23 cellular contexts compared by ENCODE assay signal in the genomic region with DNA sequence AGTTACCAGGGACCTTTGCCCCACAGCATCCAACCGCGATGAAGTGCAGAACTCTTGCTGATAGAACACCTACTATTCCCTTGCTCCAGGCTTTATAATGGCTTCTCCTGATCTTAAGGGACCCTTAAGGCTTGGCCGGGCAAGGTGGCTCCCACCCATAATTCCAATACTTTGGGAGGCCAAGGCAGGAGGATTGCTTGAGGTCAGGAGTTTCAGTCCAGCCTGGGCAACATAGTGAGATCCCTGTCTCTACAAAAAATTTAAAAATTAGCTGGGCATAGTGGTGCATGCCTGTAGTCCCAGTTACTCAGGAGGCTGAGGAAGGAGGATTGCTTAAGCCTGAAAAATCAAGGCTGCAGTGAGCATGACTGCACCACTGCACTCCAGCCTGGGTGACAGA.
A peak's percentile ranks its signal among the peaks of the same experiment; 100 is the strongest.
DNase-seq lines count a peak whose midpoint lies in the region; ATAC-seq, FAIRE-seq and TF ChIP-seq lines count a peak whose summit lies in the region.
"Had no signal": no experiment of that assay in that cellular context is flagged by ENCODE, and none has a peak within 500 bp of the region (broad histone marks: within the 10 kb centered on the region; RNA-seq: fewer than 3 reads in every experiment).

No MANE protein-coding gene starts in this region.

- H3K27me3 ChIP-seq in left ventricle myocardium inferior (ENCODE audit: low read depth) (peaks cover 16% of the 10 kb centered on the region), heart right ventricle (no peaks in the 10 kb centered on the region), K562 (ENCODE audit: control insufficient read depth in 2 of 2, insufficient read depth in 2 of 2, low read length in 2 of 2) (peaks cover 5 to 39% of the 10 kb centered on the region in 2 experiments; a peak in 4 of 5 replicates), small intestine (ENCODE audit: control insufficient read depth in 2 of 2, insufficient read depth in 2 of 2, low read length in 2 of 2) (no peaks in the 10 kb centered on the region), mammary epithelial cell (ENCODE audit: insufficient read depth, low read length) (peaks cover 2% of the 10 kb centered on the region)
- H3K27me3 ChIP-seq: BE2C, BLaER1 had no signal

- H3K9ac ChIP-seq in K562 (ENCODE audit: insufficient read depth in 1 of 2, low read depth in 2 of 2, low read length in 2 of 2) (no peak overlapping the region), mammary epithelial cell (ENCODE audit: insufficient read depth, low read length) (no peak overlapping the region)
- H3K9ac ChIP-seq: BLaER1 had no signal

- H3K4me2 ChIP-seq in K562 (ENCODE audit: insufficient read depth, low read length), result no peak overlapping the region
- H3K4me2 ChIP-seq in mammary epithelial cell (ENCODE audit: insufficient read depth, low read depth, low read length), result no peak overlapping the region
- H3K4me2 ChIP-seq: BLaER1 had no signal

- no peaks in the 10 kb centered on the region for H3K9me3 ChIP-seq in left ventricle myocardium inferior (replicated peaks)
- no peaks in the 10 kb centered on the region for H3K9me3 ChIP-seq in heart right ventricle
- H3K9me3 ChIP-seq in HEK293 (ENCODE audit: control insufficient read depth, insufficient read depth, low read depth, low read length), result no peaks in the 10 kb centered on the region
- no peaks in the 10 kb centered on the region for H3K9me3 ChIP-seq in K562 (replicated peaks; ENCODE audit: control insufficient read depth, insufficient read depth, low read depth, low read length)
- H3K9me3 ChIP-seq in small intestine (ENCODE audit: control insufficient read depth, low read depth), result no peaks in the 10 kb centered on the region
- H3K9me3 ChIP-seq in mammary epithelial cell (replicated peaks; ENCODE audit: insufficient read depth, low read length), result no peaks in the 10 kb centered on the region
- H3K9me3 ChIP-seq in mucosa of descending colon, result no peaks in the 10 kb centered on the region
- H3K9me3 ChIP-seq: BE2C, BLaER1, Caco-2 had no signal

- TF ChIP-seq RAD21 in K562 (CRISPR knock-in tag; conservative IDR thresholded peaks at IDR 0.05 in 1 of 2, IDR thresholded peaks at IDR 0.05 in 1 of 2), result no peak

- H4K20me1 ChIP-seq in K562 (replicated peaks; ENCODE audit: control insufficient read depth, insufficient read depth, low read length) (no peaks in the 10 kb centered on the region), mammary epithelial cell (ENCODE audit: insufficient read depth, low read length) (no peaks in the 10 kb centered on the region)
- H4K20me1 ChIP-seq: BLaER1 had no signal

- CTCF ChIA-PET in HEK293 (lab: Yijun Ruan, JAX), result interaction anchor here (0.8 to 1.6 kb wide), 2 partner anchors 112 to 298 kb away, joined by 3 to 7 read pairs; no protein-coding TSS in a partner anchor
- CTCF ChIA-PET in K562 (lab: Yijun Ruan, JAX; ENCODE audit: low intra/inter-chr PET ratio), result no interaction called here
- CTCF ChIA-PET in mammary epithelial cell (lab: Charles Lee; ENCODE audit: low non-redundant PET), result no interaction called here

- no peak for TF ChIP-seq EP300 in K562 (IDR thresholded peaks at IDR 0.05; ENCODE audit: low read length)

- no peak for TF ChIP-seq POLR2A in K562 (conservative IDR thresholded peaks at IDR 0.05)

- DNase-seq in left ventricle myocardium inferior (no peak), heart right ventricle (no peak), K562 (ENCODE audit: extremely low read depth in 1 of 4, low spot score in 3 of 4) (no peak), small intestine (peak; percentile 39), SIG-M5 treated with dmso at 0.1 percent for 504 hours (lab: John Stamatoyannopoulos, UW; ENCODE audit: unreplicated experiment) (no peak), mammary epithelial cell (no peak), mucosa of descending colon (no peak)
- DNase-seq: 8988T; ACHN; BE2C; Caco-2; Calu3; CD4-positive, alpha-beta memory T cell; CD4-positive, CD25-positive, alpha-beta regulatory T cell; CD8-positive, alpha-beta memory T cell; DMS79 treated with DMSO at 0.1 percent for 48 hours; GF-D8 had no signal

- intact Hi-C loops in left ventricle myocardium inferior (cut with micrococcal nuclease) (no loop called here), heart right ventricle (cut with DNase I) (loop anchor here in 1 of 10 donors (5.0 kb wide), 1 partner anchor 78 kb away; no protein-coding TSS in a partner anchor), K562 (cut with micrococcal nuclease) (no loop called here), mammary epithelial cell (cut with micrococcal nuclease) (no loop called here), mucosa of descending colon (cut with DNase I, micrococcal nuclease) (no loop called here)

- TF ChIP-seq CTCF in left ventricle myocardium inferior (IDR thresholded peaks at IDR 0.05; ENCODE audit: borderline replicate concordance) (no peak), heart right ventricle (IDR thresholded peaks at IDR 0.05) (no peak), HEK293 (tag by site-specific recombination; IDR thresholded peaks at IDR 0.05) (no peak), K562 (IDR thresholded peaks at IDR 0.05 in 2 of 3, conservative IDR thresholded peaks at IDR 0.05 in 1 of 3; ENCODE audit: insufficient read depth in 2 of 3, low read depth in 1 of 3, low read length in 3 of 3) (no peak), mammary epithelial cell (conservative IDR thresholded peaks at IDR 0.05 in 1 of 2, IDR thresholded peaks at IDR 0.05 in 1 of 2; ENCODE audit: extremely low read depth in 1 of 2, insufficient read depth in 1 of 2, low read depth in 1 of 2, low read length in 2 of 2) (no peak), mucosa of descending colon (IDR thresholded peaks at IDR 0.05) (no peak)

- BruUV-seq in K562 (replicated peaks; lab: Mats Ljungman, UMichigan), result no TSS peak
- no TSS peak for BruUV-seq in mammary epithelial cell (replicated peaks; lab: Mats Ljungman, UMichigan)

- FAIRE-seq in K562 (lab: Jason Lieb, UNC) (no peak), small intestine (lab: Jason Lieb, UNC) (no peak)
- FAIRE-seq: A204.1, D721Med, G401.6, GM19239 had no signal

- peaks cover 18% of the 10 kb centered on the region for H3K4me1 ChIP-seq in left ventricle myocardium inferior
- peaks cover 0 to 26% (median 4%) of the 10 kb centered on the region in 9 donors for H3K4me1 ChIP-seq in heart right ventricle
- H3K4me1 ChIP-seq in HEK293 (ENCODE audit: control insufficient read depth, insufficient read depth, low read length), result no peaks in the 10 kb centered on the region
- H3K4me1 ChIP-seq in K562 (replicated peaks in 1 of 2; ENCODE audit: control insufficient read depth in 2 of 2, insufficient read depth in 2 of 2, low read length in 2 of 2), result peaks cover 9 to 12% of the 10 kb centered on the region in 2 experiments; a peak in 4 of 5 replicates
- H3K4me1 ChIP-seq in small intestine (ENCODE audit: control insufficient read depth in 2 of 2, insufficient read depth in 1 of 2, low read depth in 1 of 2, low read length in 1 of 2), result peaks cover 2% of the 10 kb centered on the region in 2 donors
- H3K4me1 ChIP-seq in mammary epithelial cell (ENCODE audit: insufficient read depth, low read length), result no peaks in the 10 kb centered on the region
- H3K4me1 ChIP-seq in mucosa of descending colon (ENCODE audit: low read depth), result no peaks in the 10 kb centered on the region
- H3K4me1 ChIP-seq: BE2C, BLaER1 had no signal

- in situ Hi-C loops in K562 (cut with MboI), result no loop called here
- in situ Hi-C loops in mammary epithelial cell (cut with MboI; ENCODE audit: low sequenced_read_pairs in 2 of 2), result no loop called here

- no peaks in the 10 kb centered on the region for H3K9me1 ChIP-seq in K562 (ENCODE audit: control insufficient read depth, insufficient read depth, low read length)

- H3K36me3 ChIP-seq in left ventricle myocardium inferior, result no peaks in the 10 kb centered on the region
- no peaks in the 10 kb centered on the region for H3K36me3 ChIP-seq in heart right ventricle
- H3K36me3 ChIP-seq in HEK293 (ENCODE audit: control insufficient read depth in 2 of 2, insufficient read depth in 1 of 2, low read length in 2 of 2), result no peaks in the 10 kb centered on the region
- no peaks in the 10 kb centered on the region for H3K36me3 ChIP-seq in K562 (ENCODE audit: control insufficient read depth, insufficient read depth, low read length)
- H3K36me3 ChIP-seq in small intestine (ENCODE audit: control insufficient read depth in 2 of 2, insufficient read depth in 2 of 2, low read length in 2 of 2), result no peaks in the 10 kb centered on the region
- no peaks in the 10 kb centered on the region for H3K36me3 ChIP-seq in mammary epithelial cell (ENCODE audit: insufficient read depth, low read length)
- H3K36me3 ChIP-seq in mucosa of descending colon (ENCODE audit: low read depth), result no peaks in the 10 kb centered on the region
- H3K36me3 ChIP-seq: BE2C, BLaER1 had no signal

- H3K4me3 ChIP-seq in left ventricle myocardium inferior (no peak overlapping the region), heart right ventricle (no peak overlapping the region), HEK293 (ENCODE audit: low read depth, low read length) (no peak overlapping the region), K562 (no peak overlapping the region), small intestine (ENCODE audit: low read depth in 1 of 2, low read length in 2 of 2) (no peak overlapping the region), mammary epithelial cell (replicated peaks in 1 of 3; ENCODE audit: insufficient read depth in 1 of 3, low read depth in 2 of 3, low read length in 3 of 3) (no peak overlapping the region), mucosa of descending colon (no peak overlapping the region)
- H3K4me3 ChIP-seq: BLaER1 had no signal

- 88 to 96% methylated on average over 3 of the region's 3 CpGs for WGBS in heart right ventricle, 2 donors
- WGBS in K562 (ENCODE audit: insufficient coverage, low coverage, missing lambda C conversion rate), result 29% methylated on average over 3 of the region's 3 CpGs
- WGBS in small intestine, 3 donors, result 42 to 67% (median 53%) methylated on average over 3 of the region's 3 CpGs
- WGBS in mammary epithelial cell (ENCODE audit: low coverage, missing lambda C conversion rate), result 98% methylated on average over 3 of the region's 3 CpGs

- no peak overlapping the region for H2AFZ ChIP-seq in K562 (ENCODE audit: low read depth, low read length)
- no peak overlapping the region for H2AFZ ChIP-seq in mammary epithelial cell (ENCODE audit: low read depth, low read length)

- ATAC-seq in heart right ventricle, result no peak
- no peak for ATAC-seq in K562
- no peak for ATAC-seq in mucosa of descending colon

- H3K79me2 ChIP-seq in K562 (ENCODE audit: control insufficient read depth, insufficient read depth, low read length) (no peaks in the 10 kb centered on the region), mammary epithelial cell (ENCODE audit: insufficient read depth, low read length) (no peaks in the 10 kb centered on the region)

- dilution Hi-C loops in mammary epithelial cell (cut with HindIII; ENCODE audit: low sequenced_read_pairs), result no loop called here

- POLR2A ChIA-PET in HEK293 (lab: Yijun Ruan, JAX) (no interaction called here), K562 (lab: Yijun Ruan, JAX) (interaction anchor here (1.1 kb wide), 1 partner anchor 10 kb away, joined by 4 read pairs; no protein-coding TSS in a partner anchor)

- H3K27ac ChIP-seq in left ventricle myocardium inferior (replicated peaks), result peak overlapping the region; percentile 79
- no peak overlapping the region for H3K27ac ChIP-seq in heart right ventricle
- H3K27ac ChIP-seq in HEK293 (ENCODE audit: extremely low read depth, low read depth, low read length), result no peak overlapping the region
- no peak overlapping the region for H3K27ac ChIP-seq in K562 (ENCODE audit: extremely low read depth, low read depth, low read length)
- no peak overlapping the region for H3K27ac ChIP-seq in small intestine (ENCODE audit: low read depth in 1 of 2, low read length in 1 of 2)
- H3K27ac ChIP-seq in mammary epithelial cell (ENCODE audit: insufficient read depth, low read depth, low read length), result no peak overlapping the region
- H3K27ac ChIP-seq: BLaER1 had no signal
